Comparison of ENCODE assay signal across 10 cellular contexts in genomic region chr7:50393547-50394252, GRCh38. TPM values are rescaled to one million over a fixed set of nuclear protein-coding genes. Genes with fewer than 3 reads are reported as not detected.
DNase-seq lines count a peak whose midpoint lies in the region; ATAC-seq and TF ChIP-seq lines count a peak whose summit lies in the region.
"Had no signal": no experiment of that assay in that cellular context is flagged by ENCODE, and none has a peak within 500 bp of the region (broad histone marks: within the 10 kb centered on the region; RNA-seq: fewer than 3 reads in every experiment).

No MANE protein-coding gene starts in this region.

- no peak for TF ChIP-seq CTCF in Peyer's patch (IDR thresholded peaks at IDR 0.05)

- H3K27me3 ChIP-seq in Peyer's patch: no peaks in the 10 kb centered on the region
- H3K27me3 ChIP-seq: neural progenitor cell had no signal

- peak; percentile 77 for DNase-seq in activated CD4-positive, alpha-beta T cell treated with anti-CD3 and anti-CD28 coated beads for 36 hours
- DNase-seq in activated CD4-positive, alpha-beta T cell treated with anti-CD3 and anti-CD28 coated beads for 1 hour: no peak
- DNase-seq in Peyer's patch (peak in 2 of 3 donors; percentile 86 to 87), OCI-M1 (lab: John Stamatoyannopoulos, UW) (no peak), amniotic stem cell (lab: John Stamatoyannopoulos, UW) (no peak), NCI-H1105 treated with DMSO at 0.1 percent for 48 hours (lab: John Stamatoyannopoulos, UW) (no peak)
- peak in 1 of 2 donors; percentile 68 for DNase-seq in stimulated activated naive CD8-positive, alpha-beta T cell treated with anti-CD3 and anti-CD28 coated beads, Interleukin-15, amount 100 ng/mL, for 72 hours
- DNase-seq: PC-9 had no signal

- H3K27ac ChIP-seq in Peyer's patch: peak overlapping the region in 2 of 4 donors; percentile 33 to 75
- H3K27ac ChIP-seq: neural progenitor cell, PC-9 had no signal

- H3K27ac Mint-ChIP-seq in activated CD4-positive, alpha-beta T cell treated with anti-CD3 and anti-CD28 coated beads for 36 hours: peak overlapping the region; percentile 97
- H3K27ac Mint-ChIP-seq in activated naive CD4-positive, alpha-beta T cell treated with anti-CD3 and anti-CD28 coated beads, Interleukin-2, amount 50 U/mL, for 24 hours: peak overlapping the region; percentile 99
- H3K27ac Mint-ChIP-seq in stimulated activated naive CD8-positive, alpha-beta T cell treated with anti-CD3 and anti-CD28 coated beads, Interleukin-15, amount 100 ng/mL, for 72 hours: peak overlapping the region; percentile 96 to 98

- POLR2A ChIA-PET in activated CD4-positive, alpha-beta T cell treated with anti-CD3 and anti-CD28 coated beads for 36 hours (lab: Charles Lee): interaction anchor here (0.6 kb wide), 1 partner anchor 87 kb away, joined by 3 read pairs; no protein-coding TSS in a partner anchor

- intact Hi-C loops in activated CD4-positive, alpha-beta T cell treated with anti-CD3 and anti-CD28 coated beads for 36 hours (cut with DNase I, micrococcal nuclease): loop anchor here (1.0 kb wide), 6 partner anchors 22 to 196 kb away; no protein-coding TSS in a partner anchor

- H3K36me3 ChIP-seq in Peyer's patch: no peaks in the 10 kb centered on the region
- H3K36me3 ChIP-seq: neural progenitor cell had no signal

- H3K4me3 Mint-ChIP-seq in activated CD4-positive, alpha-beta T cell treated with anti-CD3 and anti-CD28 coated beads for 36 hours: peak overlapping the region; percentile 57
- H3K4me3 Mint-ChIP-seq in activated naive CD4-positive, alpha-beta T cell treated with anti-CD3 and anti-CD28 coated beads, Interleukin-2, amount 50 U/mL, for 24 hours: peak overlapping the region; percentile 82
- H3K4me3 Mint-ChIP-seq in stimulated activated naive CD8-positive, alpha-beta T cell treated with anti-CD3 and anti-CD28 coated beads, Interleukin-15, amount 100 ng/mL, for 72 hours: peak overlapping the region; percentile 77 to 82
- H3K4me3 Mint-ChIP-seq: neural progenitor cell had no signal

- CTCF ChIA-PET in activated CD4-positive, alpha-beta T cell treated with anti-CD3 and anti-CD28 coated beads for 36 hours (lab: Charles Lee): interaction anchor here (0.6 to 1.5 kb wide), 7 partner anchors 8 to 249 kb away, joined by 3 to 4 read pairs (median 3); no protein-coding TSS in a partner anchor

- peak overlapping the region in 1 of 4 donors; percentile 3 for H3K4me3 ChIP-seq in Peyer's patch
- H3K4me3 ChIP-seq: neural progenitor cell, PC-9 had no signal

- no peaks in the 10 kb centered on the region for H3K9me3 ChIP-seq in Peyer's patch

- TF ChIP-seq POLR2A in Peyer's patch (IDR thresholded peaks at IDR 0.05): no peak

- ATAC-seq in activated CD4-positive, alpha-beta T cell treated with anti-CD3 and anti-CD28 coated beads for 36 hours: peak; percentile 21
- peak; percentile 62 for ATAC-seq in stimulated activated naive CD8-positive, alpha-beta T cell treated with anti-CD3 and anti-CD28 coated beads, Interleukin-15, amount 100 ng/mL, for 72 hours

- H3K9me3 Mint-ChIP-seq in activated CD4-positive, alpha-beta T cell treated with anti-CD3 and anti-CD28 coated beads for 36 hours (ENCODE audit: low read depth): no peaks in the 10 kb centered on the region
- H3K9me3 Mint-ChIP-seq in activated naive CD4-positive, alpha-beta T cell treated with anti-CD3 and anti-CD28 coated beads, Interleukin-2, amount 50 U/mL, for 24 hours: peaks cover 6% of the 10 kb centered on the region
- no peaks in the 10 kb centered on the region for H3K9me3 Mint-ChIP-seq in stimulated activated naive CD8-positive, alpha-beta T cell treated with anti-CD3 and anti-CD28 coated beads, Interleukin-15, amount 100 ng/mL, for 72 hours

- H3K27me3 Mint-ChIP-seq in activated CD4-positive, alpha-beta T cell treated with anti-CD3 and anti-CD28 coated beads for 36 hours: no peaks in the 10 kb centered on the region
- H3K27me3 Mint-ChIP-seq in activated naive CD4-positive, alpha-beta T cell treated with anti-CD3 and anti-CD28 coated beads, Interleukin-2, amount 50 U/mL, for 24 hours: no peaks in the 10 kb centered on the region
- H3K27me3 Mint-ChIP-seq in stimulated activated naive CD8-positive, alpha-beta T cell treated with anti-CD3 and anti-CD28 coated beads, Interleukin-15, amount 100 ng/mL, for 72 hours: no peaks in the 10 kb centered on the region

- peaks cover 83% of the 10 kb centered on the region for H3K36me3 Mint-ChIP-seq in activated CD4-positive, alpha-beta T cell treated with anti-CD3 and anti-CD28 coated beads for 36 hours (ENCODE audit: low read depth)
- H3K36me3 Mint-ChIP-seq in activated naive CD4-positive, alpha-beta T cell treated with anti-CD3 and anti-CD28 coated beads, Interleukin-2, amount 50 U/mL, for 24 hours: peaks cover 54% of the 10 kb centered on the region
- H3K36me3 Mint-ChIP-seq: neural progenitor cell had no signal

- peaks cover 0 to 34% (median 9%) of the 10 kb centered on the region in 4 donors for H3K4me1 ChIP-seq in Peyer's patch
- H3K4me1 ChIP-seq: neural progenitor cell had no signal

- H3K4me1 Mint-ChIP-seq in activated CD4-positive, alpha-beta T cell treated with anti-CD3 and anti-CD28 coated beads for 36 hours: peaks cover 93% of the 10 kb centered on the region
- peaks cover 94% of the 10 kb centered on the region for H3K4me1 Mint-ChIP-seq in activated naive CD4-positive, alpha-beta T cell treated with anti-CD3 and anti-CD28 coated beads, Interleukin-2, amount 50 U/mL, for 24 hours
- peaks cover 93% of the 10 kb centered on the region for H3K4me1 Mint-ChIP-seq in stimulated activated naive CD8-positive, alpha-beta T cell treated with anti-CD3 and anti-CD28 coated beads, Interleukin-15, amount 100 ng/mL, for 72 hours

RNA-seq across cellular contexts. Expression of gene FIGNL1, which starts 56.5 kb away (rescaled TPM):
- total RNA-seq in activated CD4-positive, alpha-beta T cell treated with anti-CD3 and anti-CD28 coated beads for 36 hours: 10 to 100 TPM; 46.9 to 49.3 TPM
- total RNA-seq in Peyer's patch: 10 to 100 TPM in 1 of 4 donors, 1 to 10 TPM in 3; 5.5 to 12.4 (median 5.9) TPM

Comparison
In these comparisons a context has a peak if more than half of its experiments do, and no peak if none do; other contexts are left out.
1. DNase-seq: peak in activated CD4-positive, alpha-beta T cell treated with anti-CD3 and anti-CD28 coated beads for 36 hours (single experiment) and Peyer's patch (2 of 3); none in activated CD4-positive, alpha-beta T cell treated with anti-CD3 and anti-CD28 coated beads for 1 hour (single experiment), OCI-M1 (single experiment), amniotic stem cell (single experiment) and NCI-H1105 treated with DMSO at 0.1 percent for 48 hours (single experiment).
2. Peak in every context shown above with its lines, with median percentiles within 50 percentile points of each other: H3K27ac Mint-ChIP-seq and H3K4me3 Mint-ChIP-seq.